Comparison of ENCODE assay signal across 22 cellular contexts in the genomic region with DNA sequence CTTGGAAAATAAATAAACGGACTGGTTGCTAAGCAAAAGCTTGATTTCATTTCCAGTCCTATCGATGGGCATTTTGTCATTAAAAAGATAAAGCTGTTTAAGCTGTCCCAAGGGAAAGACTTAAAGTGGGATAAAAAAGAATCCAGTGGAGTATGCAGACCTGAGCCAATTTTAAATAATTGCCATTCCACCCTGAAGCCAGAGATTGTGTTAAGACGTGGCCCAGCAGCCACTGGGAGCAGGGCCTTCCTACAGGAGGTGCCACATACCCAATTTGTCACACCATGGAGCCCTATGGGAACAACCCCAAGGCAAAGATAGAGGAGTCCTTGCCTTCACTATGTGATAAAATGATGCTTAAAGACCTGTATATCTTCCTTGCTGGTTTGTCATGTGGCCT.
"Had no signal": no experiment of that assay in that cellular context is flagged by ENCODE, and none has a peak within 500 bp of the region (broad histone marks: within the 10 kb centered on the region; RNA-seq: fewer than 3 reads in every experiment).

No MANE protein-coding gene starts in this region.

- H3K27me3 ChIP-seq: brain microvascular endothelial cell, suprapubic skin, transverse colon, uterus had no signal

- ATAC-seq: activated CD4-positive, CD25-positive, alpha-beta regulatory T cell treated with anti-CD3 and anti-CD28 coated beads, Interleukin-2, amount 50 U/mL, for 24 hours; activated T-cell treated with anti-CD3 and anti-CD28 coated beads, Interleukin-2, amount 50 U/mL, for 4 hours; left colon; natural killer cell treated with Interleukin-12 subunit alpha and Interleukin-12 subunit beta and Interleukin-15 and Interleukin-18, amount 100 ng/mL, for 72 hours had no signal

- H3K4me3 ChIP-seq: lower lobe of right lung, suprapubic skin, transverse colon, uterus had no signal

- DNase-seq: activated CD4-positive, alpha-beta T cell treated with anti-CD3 and anti-CD28 coated beads, Interleukin-2, amount 50 U/mL, for 1 hour; activated CD8-positive, alpha-beta memory T cell treated with anti-CD3 and anti-CD28 coated beads, Interleukin-2, amount 50 U/mL, for 4 hours; activated naive CD4-positive, alpha-beta T cell treated with anti-CD3 and anti-CD28 coated beads for 36 hours; activated T-cell treated with anti-CD3 and anti-CD28 coated beads, Interleukin-2, amount 50 U/mL, for 4 hours; anterior cingulate cortex; brain microvascular endothelial cell; central memory CD4-positive, alpha-beta T cell; endodermal cell; hypothalamus; islet precursor cell; left colon; lower lobe of right lung; stimulated activated CD4-positive, alpha-beta T cell treated with anti-CD3 and anti-CD28 coated beads, Interleukin-2, amount 100 ng/mL, for 48 hours; T1000; transverse colon; uterus had no signal

- H3K27ac ChIP-seq: brain microvascular endothelial cell, epithelial cell of prostate, lower lobe of right lung, suprapubic skin, transverse colon, uterus had no signal

- H3K36me3 Mint-ChIP-seq: natural killer cell treated with Interleukin-12 subunit alpha and Interleukin-12 subunit beta and Interleukin-15 and Interleukin-18, amount 100 ng/mL, for 72 hours had no signal

- H3K4me3 Mint-ChIP-seq: activated naive CD4-positive, alpha-beta T cell treated with anti-CD3 and anti-CD28 coated beads for 36 hours; activated T-cell treated with anti-CD3 and anti-CD28 coated beads, Interleukin-2, amount 50 U/mL, for 4 hours; endodermal cell; natural killer cell treated with Interleukin-12 subunit alpha and Interleukin-12 subunit beta and Interleukin-15 and Interleukin-18, amount 100 ng/mL, for 72 hours; stimulated activated naive CD8-positive, alpha-beta T cell treated with anti-CD3 and anti-CD28 coated beads, Interleukin-15, Interleukin-2, amounts not matched to agents 100 ng/mL and 50 ng/mL, for 24 hours had no signal

- H3K4me1 ChIP-seq: lower lobe of right lung, suprapubic skin, transverse colon, uterus had no signal

- H3K9me3 Mint-ChIP-seq: endodermal cell had no signal

- H3K36me3 ChIP-seq: brain microvascular endothelial cell, lower lobe of right lung, suprapubic skin, transverse colon, uterus had no signal

- H3K9me3 ChIP-seq: lower lobe of right lung, suprapubic skin, transverse colon, uterus had no signal

- H3K27me3 Mint-ChIP-seq: natural killer cell treated with Interleukin-12 subunit alpha and Interleukin-12 subunit beta and Interleukin-15 and Interleukin-18, amount 100 ng/mL, for 72 hours; stimulated activated naive CD8-positive, alpha-beta T cell treated with anti-CD3 and anti-CD28 coated beads, Interleukin-15, Interleukin-2, amounts not matched to agents 100 ng/mL and 50 ng/mL, for 24 hours had no signal

- H3K27ac Mint-ChIP-seq: activated naive CD4-positive, alpha-beta T cell treated with anti-CD3 and anti-CD28 coated beads for 36 hours; endodermal cell; natural killer cell treated with Interleukin-12 subunit alpha and Interleukin-12 subunit beta and Interleukin-15 and Interleukin-18, amount 100 ng/mL, for 72 hours; progenitor cell of endocrine pancreas; stimulated activated naive CD8-positive, alpha-beta T cell treated with anti-CD3 and anti-CD28 coated beads, Interleukin-15, Interleukin-2, amounts not matched to agents 100 ng/mL and 50 ng/mL, for 24 hours had no signal
